ENCODE assay signal across 23 cellular contexts in the genomic region with DNA sequence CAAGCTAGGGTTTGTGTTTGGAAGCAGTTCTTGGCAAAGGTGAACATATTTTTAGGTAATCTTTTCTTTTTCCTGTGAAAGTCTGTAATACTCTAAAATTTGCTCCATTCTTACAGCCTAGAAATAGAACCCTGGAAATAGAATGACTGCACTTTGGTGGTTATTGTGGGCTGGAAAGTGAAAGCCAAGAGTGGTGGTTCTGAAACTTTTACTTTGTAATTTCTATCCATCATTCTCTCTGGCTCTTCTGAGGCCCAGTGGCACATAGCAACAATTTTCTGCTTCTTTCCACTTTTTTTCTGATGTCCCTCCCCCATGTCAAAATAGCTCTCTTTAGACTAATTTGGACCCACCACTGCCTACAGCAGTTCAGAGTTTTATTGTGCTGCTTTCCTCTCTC.
"Had no signal": no experiment of that assay in that cellular context is flagged by ENCODE, and none has a peak within 500 bp of the region (broad histone marks: within the 10 kb centered on the region; RNA-seq: fewer than 3 reads in every experiment).

No MANE protein-coding gene starts in this region.

- ATAC-seq: left lung; natural killer cell treated with Interleukin-12 subunit alpha and Interleukin-12 subunit beta and Interleukin-15 and Interleukin-18, amount 100 ng/mL, for 72 hours; right lobe of liver; stimulated activated effector memory CD8-positive, alpha-beta T cell treated with anti-CD3 and anti-CD28 coated beads, Interleukin-12 subunit alpha, Interleukin-12 subunit beta, amount 100 ng/mL, for 72 hours; WTC11 had no signal

- H3K4me1 ChIP-seq: ascending aorta, colonic mucosa, left lung, parathyroid adenoma, right lobe of liver, thyroid gland had no signal

- H3K9me3 ChIP-seq: ascending aorta, colonic mucosa, left lung, neutrophil, right lobe of liver, thyroid gland had no signal

- H3K4me1 Mint-ChIP-seq: activated CD4-positive, alpha-beta memory T cell treated with anti-CD3 and anti-CD28 coated beads, Interleukin-2, amount 10 ng/mL, durations not matched to agents 7 days and 5 days; central memory CD8-positive, alpha-beta T cell; mesothelial cell of epicardium; stimulated activated effector memory CD8-positive, alpha-beta T cell treated with anti-CD3 and anti-CD28 coated beads, Interleukin-12 subunit alpha, Interleukin-12 subunit beta, amount 100 ng/mL, for 72 hours had no signal

- H3K27ac ChIP-seq: ascending aorta, colonic mucosa, left lung, neutrophil, parathyroid adenoma, right lobe of liver, thyroid gland had no signal

- H3K36me3 ChIP-seq: ascending aorta, colonic mucosa, left lung, neutrophil, right lobe of liver, thyroid gland had no signal

- H3K36me3 Mint-ChIP-seq: activated naive CD4-positive, alpha-beta T cell treated with anti-CD3 and anti-CD28 coated beads, Interleukin-2, amount 10 ng/mL, durations not matched to agents 7 days and 5 days; mesothelial cell of epicardium; natural killer cell treated with Interleukin-12 subunit alpha and Interleukin-12 subunit beta and Interleukin-15 and Interleukin-18, amount 100 ng/mL, for 72 hours; stimulated activated effector memory CD8-positive, alpha-beta T cell treated with anti-CD3 and anti-CD28 coated beads, Interleukin-12 subunit alpha, Interleukin-12 subunit beta, amount 100 ng/mL, for 72 hours; WTC11 had no signal

- H3K27me3 ChIP-seq: ascending aorta, colonic mucosa, left lung, neutrophil, right lobe of liver, thyroid gland had no signal

- DNase-seq: activated CD4-positive, alpha-beta memory T cell treated with anti-CD3 and anti-CD28 coated beads, Interleukin-2, amount 10 ng/mL, durations not matched to agents 7 days and 5 days; activated CD4-positive, alpha-beta T cell treated with anti-CD3 and anti-CD28 coated beads for 48 hours; activated naive CD4-positive, alpha-beta T cell treated with anti-CD3 and anti-CD28 coated beads, Interleukin-2, amount 10 ng/mL, durations not matched to agents 7 days and 5 days; activated T-cell treated with anti-CD3 and anti-CD28 coated beads, Interleukin-2, amount 50 U/mL, for 24 hours; colonic mucosa; foreskin melanocyte; head of caudate nucleus; kidney; left lung; right lobe of liver; small intestine; stimulated activated CD4-positive, alpha-beta T cell treated with anti-CD3 and anti-CD28 coated beads, Interleukin-4, amount 100 ng/mL, for 24 hours; thyroid gland had no signal

- H3K4me3 ChIP-seq: ascending aorta, colonic mucosa, left lung, right lobe of liver, thyroid gland had no signal

- H2AFZ ChIP-seq: parathyroid adenoma had no signal

- H3K79me2 ChIP-seq: parathyroid adenoma had no signal

- H3K9me3 Mint-ChIP-seq: activated CD4-positive, alpha-beta memory T cell treated with anti-CD3 and anti-CD28 coated beads, Interleukin-2, amount 10 ng/mL, durations not matched to agents 7 days and 5 days; activated naive CD4-positive, alpha-beta T cell treated with anti-CD3 and anti-CD28 coated beads, Interleukin-2, amount 10 ng/mL, durations not matched to agents 7 days and 5 days; activated T-cell treated with anti-CD3 and anti-CD28 coated beads, Interleukin-2, amount 50 U/mL, for 24 hours; activated T-helper 2 cell treated with anti-CD3 and anti-CD28 coated beads, Interferon-gamma antibody, Interleukin-2, Interleukin-4, amounts not matched to agents 10 μg/mL and 5 μg/mL and 100 μg/mL, durations not matched to agents 14 hours and 24 hours and 36 hours; central memory CD8-positive, alpha-beta T cell; mesothelial cell of epicardium; natural killer cell treated with Interleukin-12 subunit alpha and Interleukin-12 subunit beta and Interleukin-15 and Interleukin-18, amount 100 ng/mL, for 72 hours; stimulated activated effector memory CD8-positive, alpha-beta T cell treated with anti-CD3 and anti-CD28 coated beads, Interleukin-12 subunit alpha, Interleukin-12 subunit beta, amount 100 ng/mL, for 72 hours; T-helper 1 cell treated with Interleukin-12 subunit alpha and Interleukin-12 subunit beta and Interleukin-4 antibody, amounts not matched to agents 30 μg/mL and 1 μg/mL, for 36 hours; WTC11 had no signal

- H3K4me3 Mint-ChIP-seq: activated CD4-positive, alpha-beta memory T cell treated with anti-CD3 and anti-CD28 coated beads, Interleukin-2, amount 10 ng/mL, durations not matched to agents 7 days and 5 days; activated naive CD4-positive, alpha-beta T cell treated with anti-CD3 and anti-CD28 coated beads, Interleukin-2, amount 10 ng/mL, durations not matched to agents 7 days and 5 days; activated T-cell treated with anti-CD3 and anti-CD28 coated beads, Interleukin-2, amount 50 U/mL, for 24 hours; central memory CD8-positive, alpha-beta T cell; mesothelial cell of epicardium; natural killer cell treated with Interleukin-12 subunit alpha and Interleukin-12 subunit beta and Interleukin-15 and Interleukin-18, amount 100 ng/mL, for 72 hours; stimulated activated effector memory CD8-positive, alpha-beta T cell treated with anti-CD3 and anti-CD28 coated beads, Interleukin-12 subunit alpha, Interleukin-12 subunit beta, amount 100 ng/mL, for 72 hours; T-helper 1 cell treated with Interleukin-12 subunit alpha and Interleukin-12 subunit beta and Interleukin-4 antibody, amounts not matched to agents 30 μg/mL and 1 μg/mL, for 36 hours; WTC11 had no signal

- H3K27ac Mint-ChIP-seq: activated CD4-positive, alpha-beta memory T cell treated with anti-CD3 and anti-CD28 coated beads, Interleukin-2, amount 10 ng/mL, durations not matched to agents 7 days and 5 days; activated naive CD4-positive, alpha-beta T cell treated with anti-CD3 and anti-CD28 coated beads, Interleukin-2, amount 10 ng/mL, durations not matched to agents 7 days and 5 days; activated T-cell treated with anti-CD3 and anti-CD28 coated beads, Interleukin-2, amount 50 U/mL, for 24 hours; activated T-helper 2 cell treated with anti-CD3 and anti-CD28 coated beads, Interferon-gamma antibody, Interleukin-2, Interleukin-4, amounts not matched to agents 10 μg/mL and 5 μg/mL and 100 μg/mL, durations not matched to agents 14 hours and 24 hours and 36 hours; mesothelial cell of epicardium; natural killer cell treated with Interleukin-12 subunit alpha and Interleukin-12 subunit beta and Interleukin-15 and Interleukin-18, amount 100 ng/mL, for 72 hours; stimulated activated effector memory CD8-positive, alpha-beta T cell treated with anti-CD3 and anti-CD28 coated beads, Interleukin-12 subunit alpha, Interleukin-12 subunit beta, amount 100 ng/mL, for 72 hours; T-helper 1 cell treated with Interleukin-12 subunit alpha and Interleukin-12 subunit beta and Interleukin-4 antibody, amounts not matched to agents 30 μg/mL and 1 μg/mL, for 36 hours; WTC11 had no signal

- H3K9ac ChIP-seq: parathyroid adenoma had no signal

- H3K27me3 Mint-ChIP-seq: activated naive CD4-positive, alpha-beta T cell treated with anti-CD3 and anti-CD28 coated beads, Interleukin-2, amount 10 ng/mL, durations not matched to agents 7 days and 5 days had no signal
